In genomic region chr22:23084453-23085350, GRCh38 we compare ENCODE assay signal across 29 cellular contexts. TPM values are rescaled to one million over a fixed set of nuclear protein-coding genes. Genes with fewer than 3 reads are reported as not detected.
"Had no signal": no experiment of that assay in that cellular context is flagged by ENCODE, and none has a peak within 500 bp of the region (broad histone marks: within the 10 kb centered on the region; RNA-seq: fewer than 3 reads in every experiment).

No MANE protein-coding gene starts in this region.

- H3K36me3 ChIP-seq: ascending aorta had no signal

- H3K4me3 ChIP-seq: ascending aorta, body of pancreas, SJSA1 had no signal

- H3K27me3 Mint-ChIP-seq: activated CD4-positive, alpha-beta memory T cell treated with anti-CD3 and anti-CD28 coated beads for 36 hours; activated CD4-positive, alpha-beta T cell treated with anti-CD3 and anti-CD28 coated beads, Interleukin-2, amount 10 ng/mL, durations not matched to agents 7 days and 5 days; central memory CD8-positive, alpha-beta T cell; T-helper 17 cell had no signal

- H3K4me3 Mint-ChIP-seq: activated CD4-positive, alpha-beta memory T cell treated with anti-CD3 and anti-CD28 coated beads for 36 hours; activated CD4-positive, alpha-beta T cell treated with anti-CD3 and anti-CD28 coated beads, Interleukin-2, amount 10 ng/mL, durations not matched to agents 7 days and 5 days; activated naive CD8-positive, alpha-beta T cell treated with anti-CD3 and anti-CD28 coated beads, Interleukin-2, amount 50 U/mL, for 24 hours; activated T-cell treated with anti-CD3 and anti-CD28 coated beads, Interleukin-2, amount 50 U/mL, for 4 hours; central memory CD8-positive, alpha-beta T cell; T-helper 17 cell had no signal

- H3K27ac Mint-ChIP-seq: activated CD4-positive, alpha-beta memory T cell treated with anti-CD3 and anti-CD28 coated beads for 36 hours; activated CD4-positive, alpha-beta T cell treated with anti-CD3 and anti-CD28 coated beads, Interleukin-2, amount 10 ng/mL, durations not matched to agents 7 days and 5 days; activated naive CD8-positive, alpha-beta T cell treated with anti-CD3 and anti-CD28 coated beads, Interleukin-2, amount 50 U/mL, for 24 hours; T-helper 17 cell had no signal

- H3K36me3 Mint-ChIP-seq: activated CD4-positive, alpha-beta memory T cell treated with anti-CD3 and anti-CD28 coated beads for 36 hours; activated naive CD4-positive, alpha-beta T cell treated with anti-CD3 and anti-CD28 coated beads, Interleukin-2, amount 50 U/mL, for 72 hours had no signal

- H3K4me1 ChIP-seq: ascending aorta, body of pancreas had no signal

- DNase-seq: activated CD4-positive, alpha-beta memory T cell treated with anti-CD3 and anti-CD28 coated beads for 36 hours; activated CD4-positive, alpha-beta T cell treated with anti-CD3 and anti-CD28 coated beads, Interleukin-2, amount 10 ng/mL, durations not matched to agents 7 days and 5 days; activated CD4-positive, CD25-positive, alpha-beta regulatory T cell; activated CD8-positive, alpha-beta memory T cell treated with anti-CD3 and anti-CD28 coated beads for 24 hours; activated effector memory CD4-positive, alpha-beta T cell treated with anti-CD3 and anti-CD28 coated beads, Interleukin-2, amount 50 U/mL, for 16 hours; activated naive CD4-positive, alpha-beta T cell treated with Interleukin-2 at 50 U/mL for 16 hours; activated naive CD8-positive, alpha-beta T cell treated with anti-CD3 and anti-CD28 coated beads, Interleukin-2, amount 50 U/mL, for 24 hours; activated T-cell treated with anti-CD3 and anti-CD28 coated beads, Interleukin-2, amount 50 U/mL, for 4 hours; amniotic stem cell; body of pancreas; Kasumi-1; KBM-7; NCI-H1048; NCI-H1930; NCI-H2171 treated with DMSO at 0.1 percent for 48 hours; NCI-H226; NCI-H526; NK-92 treated with Interleukin-12 subunit alpha and Interleukin-12 subunit beta, amount 100 ng/mL, for 24 hours; OCI-M1; SHP77; T-helper 17 cell; T-helper 9 cell had no signal

- H3K27ac ChIP-seq: ascending aorta, body of pancreas, SJSA1 had no signal

- H3K9me3 ChIP-seq: ascending aorta, body of pancreas, SJSA1 had no signal

- H3K9me3 Mint-ChIP-seq: activated CD4-positive, alpha-beta memory T cell treated with anti-CD3 and anti-CD28 coated beads for 36 hours; activated CD4-positive, alpha-beta T cell treated with anti-CD3 and anti-CD28 coated beads, Interleukin-2, amount 10 ng/mL, durations not matched to agents 7 days and 5 days; activated naive CD4-positive, alpha-beta T cell treated with anti-CD3 and anti-CD28 coated beads, Interleukin-2, amount 50 U/mL, for 72 hours; activated naive CD8-positive, alpha-beta T cell treated with anti-CD3 and anti-CD28 coated beads, Interleukin-2, amount 50 U/mL, for 24 hours; activated T-cell treated with anti-CD3 and anti-CD28 coated beads, Interleukin-2, amount 50 U/mL, for 4 hours; central memory CD8-positive, alpha-beta T cell had no signal

- ATAC-seq: activated naive CD4-positive, alpha-beta T cell treated with anti-CD3 and anti-CD28 coated beads, Interleukin-2, amount 50 U/mL, for 72 hours; activated naive CD8-positive, alpha-beta T cell treated with anti-CD3 and anti-CD28 coated beads, Interleukin-2, amount 50 U/mL, for 24 hours; activated T-cell treated with anti-CD3 and anti-CD28 coated beads, Interleukin-2, amount 50 U/mL, for 4 hours; body of pancreas; Panc1; SK-N-SH treated with all-trans-retinoic acid at 6 μM for 48 hours; T-helper 17 cell had no signal

- H3K27me3 ChIP-seq: ascending aorta, body of pancreas, SJSA1 had no signal

RNA-seq across cellular contexts. Expression of gene RSPH14, which starts 57.1 kb away (rescaled TPM):
- total RNA-seq: activated T-cell treated with anti-CD3 and anti-CD28 coated beads, Interleukin-2, amount 50 U/mL, for 4 hours; ascending aorta; NCI-H460; SJSA1 had no signal
